ENCODE assay signal across 23 cellular contexts in the genomic region with DNA sequence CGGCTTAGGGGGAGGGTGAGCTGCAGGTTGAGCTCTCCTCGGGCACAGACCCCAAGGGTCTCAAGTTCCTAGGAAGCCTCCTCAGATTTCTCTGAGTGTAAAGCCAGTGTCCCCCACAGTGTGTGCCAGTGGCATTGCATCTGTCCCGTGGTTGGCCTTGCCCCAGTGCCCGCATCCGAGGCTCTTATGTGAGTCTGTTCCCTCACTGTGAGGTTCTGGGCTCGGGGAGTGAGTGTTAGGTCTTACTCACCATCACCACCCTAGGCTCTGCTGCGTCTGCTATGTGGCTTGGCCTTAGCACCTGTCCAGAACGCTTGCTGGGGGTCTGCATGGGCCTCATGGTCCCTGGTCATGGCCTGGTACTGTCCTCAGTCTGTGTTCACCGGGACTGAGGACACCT.
"Had no signal": no experiment of that assay in that cellular context is flagged by ENCODE, and none has a peak within 500 bp of the region (broad histone marks: within the 10 kb centered on the region; RNA-seq: fewer than 3 reads in every experiment).

No MANE protein-coding gene starts in this region.

- H3K9me3 ChIP-seq: adrenal gland, breast epithelium, MG63, Peyer's patch, SJSA1 had no signal

- H3K36me3 ChIP-seq: adrenal gland, breast epithelium, MG63, Peyer's patch, SJSA1 had no signal

- H3K36me3 Mint-ChIP-seq: activated naive CD8-positive, alpha-beta T cell treated with anti-CD3 and anti-CD28 coated beads, Interleukin-2, amount 10 ng/mL, durations not matched to agents 7 days and 5 days had no signal

- H3K27ac ChIP-seq: adrenal gland, breast epithelium, Peyer's patch, RWPE1, SJSA1 had no signal

- H3K27ac Mint-ChIP-seq: activated CD8-positive, alpha-beta T cell treated with anti-CD3 and anti-CD28 coated beads for 36 hours; activated naive CD8-positive, alpha-beta T cell treated with anti-CD3 and anti-CD28 coated beads, Interleukin-2, amount 10 ng/mL, durations not matched to agents 7 days and 5 days; T-helper 1 cell treated with Interleukin-12 subunit alpha and Interleukin-12 subunit beta and Interleukin-4 antibody, amounts not matched to agents 30 μg/mL and 1 μg/mL, for 36 hours had no signal

- H3K27me3 ChIP-seq: adrenal gland, MG63, Peyer's patch, SJSA1 had no signal

- H3K4me1 ChIP-seq: adrenal gland, Peyer's patch had no signal

- DNase-seq: activated CD4-positive, alpha-beta T cell treated with anti-CD3 and anti-CD28 coated beads for 4 hours; activated CD8-positive, alpha-beta memory T cell treated with anti-CD3 and anti-CD28 coated beads, Interleukin-2, amount 50 U/mL, for 48 hours; activated CD8-positive, alpha-beta T cell treated with anti-CD3 and anti-CD28 coated beads for 36 hours; activated naive CD4-positive, alpha-beta T cell treated with anti-CD3 and anti-CD28 coated beads, Interleukin-2, amount 50 U/mL, for 16 hours; activated naive CD8-positive, alpha-beta T cell treated with anti-CD3 and anti-CD28 coated beads, Interleukin-2, amount 10 ng/mL, durations not matched to agents 7 days and 5 days; activated T-cell treated with anti-CD3 and anti-CD28 coated beads, Interleukin-2, amount 50 U/mL, for 1 hour; adrenal gland; central memory CD4-positive, alpha-beta T cell; MG63; MV-4-11; NCI-H1092 treated with DMSO at 0.1 percent for 48 hours; NCI-H1417 treated with DMSO at 0.1 percent for 48 hours; NCI-H1694 treated with DMSO at 0.1 percent for 48 hours; NCI-H2029 treated with DMSO at 0.1 percent for 48 hours; NCI-H510A treated with DMSO at 0.1 percent for 48 hours; NCI-H69; Peyer's patch; SHP77 had no signal

- ATAC-seq: activated CD4-positive, CD25-positive, alpha-beta regulatory T cell treated with anti-CD3 and anti-CD28 coated beads, Interleukin-2, amount 50 U/mL, for 24 hours; activated CD8-positive, alpha-beta T cell treated with anti-CD3 and anti-CD28 coated beads for 36 hours had no signal

- H3K4me1 Mint-ChIP-seq: activated naive CD8-positive, alpha-beta T cell treated with anti-CD3 and anti-CD28 coated beads, Interleukin-2, amount 10 ng/mL, durations not matched to agents 7 days and 5 days had no signal

- H3K9me3 Mint-ChIP-seq: activated CD8-positive, alpha-beta T cell treated with anti-CD3 and anti-CD28 coated beads for 36 hours; activated naive CD8-positive, alpha-beta T cell treated with anti-CD3 and anti-CD28 coated beads, Interleukin-2, amount 10 ng/mL, durations not matched to agents 7 days and 5 days; T-helper 1 cell treated with Interleukin-12 subunit alpha and Interleukin-12 subunit beta and Interleukin-4 antibody, amounts not matched to agents 30 μg/mL and 1 μg/mL, for 36 hours had no signal

- H3K4me3 ChIP-seq: adrenal gland, breast epithelium, MG63, Peyer's patch, SJSA1 had no signal

- H3K4me3 Mint-ChIP-seq: activated CD8-positive, alpha-beta T cell treated with anti-CD3 and anti-CD28 coated beads for 36 hours; activated naive CD8-positive, alpha-beta T cell treated with anti-CD3 and anti-CD28 coated beads, Interleukin-2, amount 10 ng/mL, durations not matched to agents 7 days and 5 days; T-helper 1 cell treated with Interleukin-12 subunit alpha and Interleukin-12 subunit beta and Interleukin-4 antibody, amounts not matched to agents 30 μg/mL and 1 μg/mL, for 36 hours had no signal
